Comparison of ENCODE assay signal across 8 cellular contexts in genomic region chr13:110341445-110342247, GRCh38. TPM values are rescaled to one million over a fixed set of nuclear protein-coding genes. Genes with fewer than 3 reads are reported as not detected.
DNase-seq lines count a peak whose midpoint lies in the region; ATAC-seq and FAIRE-seq lines count a peak whose summit lies in the region.

No MANE protein-coding gene starts in this region.

- no peak overlapping the region for H3K4me3 Mint-ChIP-seq in activated T-cell treated with anti-CD3 and anti-CD28 coated beads, Interleukin-2, amount 50 U/mL, for 24 hours
- H3K4me3 Mint-ChIP-seq in stimulated activated naive B cell treated with anti-CD40 and anti-IgM and Interleukin-4, amounts not matched to agents 10 μg/mL and 1 μg/mL and 100 μg/mL, for 72 hours, result peak overlapping the region; percentile 60 to 73

- FAIRE-seq in HTR-8/SVneo (lab: Jason Lieb, UNC), result no peak

- peak; percentile 79 to 86 for ATAC-seq in stimulated activated naive B cell treated with anti-CD40 and anti-IgM and Interleukin-4, amounts not matched to agents 10 μg/mL and 1 μg/mL and 100 μg/mL, for 72 hours (replicated peaks)

- peak overlapping the region; percentile 49 for H3K27ac Mint-ChIP-seq in activated T-cell treated with anti-CD3 and anti-CD28 coated beads, Interleukin-2, amount 50 U/mL, for 24 hours
- H3K27ac Mint-ChIP-seq in stimulated activated naive B cell treated with anti-CD40 and anti-IgM and Interleukin-4, amounts not matched to agents 10 μg/mL and 1 μg/mL and 100 μg/mL, for 72 hours, result peak overlapping the region; percentile 49

- DNase-seq in activated T-cell treated with anti-CD3 and anti-CD28 coated beads, Interleukin-2, amount 50 U/mL, for 24 hours, result peak; percentile 34
- no peak for DNase-seq in activated T-cell treated with anti-CD3 and anti-CD28 coated beads, Interleukin-2, amount 50 U/mL, for 1 hour
- peak; percentile 28 for DNase-seq in NOMO-1 treated with dmso at 0.1 percent for 144 hours (lab: John Stamatoyannopoulos, UW; ENCODE audit: unreplicated experiment)
- peak; percentile 77 for DNase-seq in glomerular endothelial cell (ENCODE audit: extremely low read depth, low read depth, low spot score)
- DNase-seq in stimulated activated naive B cell treated with anti-CD40 and anti-IgM and Interleukin-4, amounts not matched to agents 10 μg/mL and 1 μg/mL and 100 μg/mL, for 72 hours, result peak; percentile 3
- DNase-seq in cortex of kidney (lab: John Stamatoyannopoulos, UW), result no peak
- no peak for DNase-seq in anterior cingulate cortex (lab: John Stamatoyannopoulos, UW)
- DNase-seq in HTR-8/SVneo (ENCODE audit: insufficient read length, low spot score), result no peak

- H3K36me3 Mint-ChIP-seq in activated T-cell treated with anti-CD3 and anti-CD28 coated beads, Interleukin-2, amount 50 U/mL, for 24 hours (ENCODE audit: low read depth), result no peaks in the 10 kb centered on the region
- H3K36me3 Mint-ChIP-seq in stimulated activated naive B cell treated with anti-CD40 and anti-IgM and Interleukin-4, amounts not matched to agents 10 μg/mL and 1 μg/mL and 100 μg/mL, for 72 hours, result no peaks in the 10 kb centered on the region

- H3K4me1 Mint-ChIP-seq in activated T-cell treated with anti-CD3 and anti-CD28 coated beads, Interleukin-2, amount 50 U/mL, for 24 hours (ENCODE audit: low read depth), result peaks cover 27% of the 10 kb centered on the region
- H3K4me1 Mint-ChIP-seq in stimulated activated naive B cell treated with anti-CD40 and anti-IgM and Interleukin-4, amounts not matched to agents 10 μg/mL and 1 μg/mL and 100 μg/mL, for 72 hours, result peaks cover 15 to 20% of the 10 kb centered on the region in 2 donors

- H3K9me3 Mint-ChIP-seq in activated T-cell treated with anti-CD3 and anti-CD28 coated beads, Interleukin-2, amount 50 U/mL, for 24 hours, result no peaks in the 10 kb centered on the region
- no peaks in the 10 kb centered on the region for H3K9me3 Mint-ChIP-seq in stimulated activated naive B cell treated with anti-CD40 and anti-IgM and Interleukin-4, amounts not matched to agents 10 μg/mL and 1 μg/mL and 100 μg/mL, for 72 hours

- peaks cover 52% of the 10 kb centered on the region for H3K27me3 Mint-ChIP-seq in activated T-cell treated with anti-CD3 and anti-CD28 coated beads, Interleukin-2, amount 50 U/mL, for 24 hours
- H3K27me3 Mint-ChIP-seq in stimulated activated naive B cell treated with anti-CD40 and anti-IgM and Interleukin-4, amounts not matched to agents 10 μg/mL and 1 μg/mL and 100 μg/mL, for 72 hours, result peaks cover 19 to 49% of the 10 kb centered on the region in 2 donors

RNA-seq across cellular contexts. Expression of gene COL4A2, which starts 34.6 kb away (rescaled TPM):
- total RNA-seq in glomerular endothelial cell, result 1,851 and 3,750 TPM in 2 replicates

RNA-seq across cellular contexts. Expression of gene COL4A1, which starts 34.7 kb away (rescaled TPM):
- 2,241 and 4,558 TPM in 2 replicates for total RNA-seq in glomerular endothelial cell

Comparison
In these comparisons a context has a peak if more than half of its experiments do, and no peak if none do; other contexts are left out.
1. DNase-seq: peak in activated T-cell treated with anti-CD3 and anti-CD28 coated beads, Interleukin-2, amount 50 U/mL, for 24 hours (single experiment), NOMO-1 treated with dmso at 0.1 percent for 144 hours (single experiment), glomerular endothelial cell (single experiment) and stimulated activated naive B cell treated with anti-CD40 and anti-IgM and Interleukin-4, amounts not matched to agents 10 μg/mL and 1 μg/mL and 100 μg/mL, for 72 hours (single experiment); none in activated T-cell treated with anti-CD3 and anti-CD28 coated beads, Interleukin-2, amount 50 U/mL, for 1 hour (single experiment), cortex of kidney (single experiment), anterior cingulate cortex (0 of 58) and HTR-8/SVneo (single experiment).